In the genomic region with DNA sequence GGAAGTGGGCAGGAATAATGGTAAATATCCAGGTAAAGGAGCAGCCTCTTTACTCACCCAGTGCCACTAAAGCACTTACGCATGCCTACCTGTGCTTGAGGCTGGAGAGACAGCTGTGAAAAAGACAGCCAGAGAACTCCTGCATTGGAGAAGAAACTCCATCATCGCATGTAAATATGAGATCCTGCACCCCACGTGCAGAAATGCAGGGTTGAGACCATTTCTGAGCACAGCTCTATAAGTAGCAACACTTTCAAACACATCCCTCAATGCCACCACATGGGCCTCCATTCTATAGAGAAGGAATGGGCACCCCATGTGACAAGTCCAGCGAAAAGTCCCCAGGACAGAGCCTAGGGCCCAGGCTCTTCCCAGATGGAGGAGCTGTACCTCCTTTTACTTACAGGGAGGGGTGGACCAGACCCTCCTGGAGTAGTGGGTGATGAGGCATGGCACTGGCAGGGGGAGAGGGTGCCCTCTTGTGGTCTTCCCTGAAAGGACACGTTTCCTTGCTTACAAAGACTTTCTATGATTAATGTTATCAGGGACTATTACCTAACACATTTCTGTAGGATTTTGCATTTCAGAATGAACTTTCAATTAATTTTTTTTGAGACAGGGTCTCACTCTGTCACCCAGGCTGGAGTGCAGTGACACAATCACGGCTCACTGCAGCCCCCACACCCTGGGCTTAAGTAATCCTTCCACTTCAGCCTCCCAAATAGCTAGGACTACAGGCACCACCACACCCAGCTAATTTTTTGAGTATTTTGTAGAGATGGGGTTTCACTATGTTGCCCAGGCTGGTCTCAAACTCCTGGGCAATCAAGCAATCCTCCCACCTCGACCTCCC, we compare ENCODE assay signal across 8 cellular contexts. TPM values are rescaled to one million over a fixed set of nuclear protein-coding genes. Genes with fewer than 3 reads are reported as not detected.
DNase-seq lines count a peak whose midpoint lies in the region; ATAC-seq and TF ChIP-seq lines count a peak whose summit lies in the region.

No MANE protein-coding gene starts in this region.

- H3K9me3 ChIP-seq in HCT116 (ENCODE audit: control insufficient read depth in 1 of 2, insufficient read depth in 1 of 2, low read depth in 1 of 2, low read length in 2 of 2) (no peaks in the 10 kb centered on the region), PC-3 (ENCODE audit: low read length) (no peaks in the 10 kb centered on the region), parathyroid adenoma (ENCODE audit: control insufficient read depth, low read length) (no peaks in the 10 kb centered on the region)

- no peak overlapping the region for H3K27ac ChIP-seq in HCT116 (ENCODE audit: low read depth, low read length)
- H3K27ac ChIP-seq in PC-3 (ENCODE audit: low read length), result no peak overlapping the region
- H3K27ac ChIP-seq in parathyroid adenoma, result no peak overlapping the region

- ATAC-seq in HCT116 (peak; percentile 44), PC-3 (peak; percentile 14; the same call in 1 of the 2 replicates), GM18909 (IDR thresholded peaks at IDR 0.05; ENCODE audit: poor library complexity, unreplicated experiment) (no peak), GM18498 (IDR thresholded peaks at IDR 0.05; ENCODE audit: unreplicated experiment) (no peak)

- H3F3A ChIP-seq in PC-3 (ENCODE audit: low read length, unreplicated experiment), result peaks cover 5% of the 10 kb centered on the region

- RAD21 ChIA-PET in HCT116 (lab: Charles Lee; ENCODE audit: low non-redundant PET in 1 of 2, low total read pairs in 2 of 2, uncharacterized antibody in 2 of 2, unreplicated experiment in 2 of 2), result interaction anchor here (0.6 to 1.5 kb wide), 3 partner anchors 52 to 88 kb away, joined by 5 to 8 read pairs (median 6); no protein-coding TSS in a partner anchor

- peaks cover 5% of the 10 kb centered on the region for H3K4me1 Mint-ChIP-seq in activated T-cell treated with anti-CD3 and anti-CD28 coated beads, Interleukin-2, amount 50 U/mL, for 24 hours (ENCODE audit: low read depth)

- CTCF ChIA-PET in HCT116 (lab: Charles Lee) (interaction anchor here (0.8 to 5.3 kb wide), 21 partner anchors 9 to 202 kb away, joined by 3 to 45 read pairs (median 4); a partner anchor contains a TSS), PC-3 (lab: Charles Lee) (interaction anchor here (0.6 to 1.8 kb wide), 5 partner anchors 48 to 128 kb away, joined by 3 to 5 read pairs (median 3); no protein-coding TSS in a partner anchor)

- no peak overlapping the region for H3K27ac Mint-ChIP-seq in activated T-cell treated with anti-CD3 and anti-CD28 coated beads, Interleukin-2, amount 50 U/mL, for 24 hours

- H3K36me3 Mint-ChIP-seq in activated T-cell treated with anti-CD3 and anti-CD28 coated beads, Interleukin-2, amount 50 U/mL, for 24 hours (ENCODE audit: low read depth), result no peaks in the 10 kb centered on the region

- H3K4me3 Mint-ChIP-seq in activated T-cell treated with anti-CD3 and anti-CD28 coated beads, Interleukin-2, amount 50 U/mL, for 24 hours, result no peak overlapping the region

- peaks cover 19 to 58% of the 10 kb centered on the region in 2 experiments for H3K4me1 ChIP-seq in HCT116 (ENCODE audit: control insufficient read depth in 1 of 2, insufficient read depth in 2 of 2, low read length in 2 of 2)
- H3K4me1 ChIP-seq in PC-3 (ENCODE audit: insufficient read depth, low read length), result peaks cover 24% of the 10 kb centered on the region
- H3K4me1 ChIP-seq in parathyroid adenoma, result no peaks in the 10 kb centered on the region

- TF ChIP-seq CTCF in HCT116 (IDR thresholded peaks at IDR 0.05 in 2 of 3, conservative IDR thresholded peaks at IDR 0.05 in 1 of 3; ENCODE audit: borderline replicate concordance in 1 of 3, insufficient read depth in 1 of 3, low read depth in 2 of 3, low read length in 2 of 3) (peak in 2 of 3 experiments; percentile 92 to 93; a peak in 4 of 6 replicates), PC-3 (conservative IDR thresholded peaks at IDR 0.05; ENCODE audit: low read depth, low read length) (peak; percentile 98), fibroblast of pulmonary artery (IDR thresholded peaks at IDR 0.05; ENCODE audit: low read length, missing control alignments) (peak; percentile 91), parathyroid adenoma (IDR thresholded peaks at IDR 0.05) (peak; percentile 90)

- DNase-seq in CD1c-positive myeloid dendritic cell (ENCODE audit: extremely low spot score) (peak; percentile 27), HCT116 (ENCODE audit: low read depth, low spot score) (no peak), PC-3 (peak; percentile 84), fibroblast of pulmonary artery (ENCODE audit: low read depth) (peak; percentile 80)
- DNase-seq in activated T-cell treated with anti-CD3 and anti-CD28 coated beads, Interleukin-2, amount 50 U/mL, for 24 hours, result peak; percentile 65

- H3K36me3 ChIP-seq in HCT116 (ENCODE audit: control insufficient read depth in 1 of 2, insufficient read depth in 2 of 2, low read length in 2 of 2), result no peaks in the 10 kb centered on the region
- no peaks in the 10 kb centered on the region for H3K36me3 ChIP-seq in PC-3 (ENCODE audit: low read depth, low read length)
- H3K36me3 ChIP-seq in parathyroid adenoma (ENCODE audit: control insufficient read depth, insufficient read depth, low read length), result no peaks in the 10 kb centered on the region

- H3K4me3 ChIP-seq in HCT116 (replicated peaks in 1 of 2; ENCODE audit: low read depth in 1 of 2, low read length in 2 of 2), result no peak overlapping the region
- no peak overlapping the region for H3K4me3 ChIP-seq in PC-3 (ENCODE audit: low read length)
- no peak overlapping the region for H3K4me3 ChIP-seq in fibroblast of pulmonary artery (replicated peaks; ENCODE audit: low read depth, low read length)
- H3K4me3 ChIP-seq in parathyroid adenoma (ENCODE audit: low read depth, low read length), result no peak overlapping the region

- H3K9ac ChIP-seq in HCT116 (ENCODE audit: low read length), result no peak overlapping the region
- no peak overlapping the region for H3K9ac ChIP-seq in PC-3 (ENCODE audit: low read length)
- no peak overlapping the region for H3K9ac ChIP-seq in parathyroid adenoma

- POLR2A ChIA-PET in HCT116 (lab: Charles Lee) (interaction anchor here (2.0 kb wide), 1 partner anchor 11 kb away, joined by 10 read pairs; no protein-coding TSS in a partner anchor), PC-3 (lab: Charles Lee; ENCODE audit: unreplicated experiment) (no interaction called here)

- H4K20me1 ChIP-seq in HCT116 (ENCODE audit: insufficient read depth) (no peaks in the 10 kb centered on the region), PC-3 (ENCODE audit: low read length) (no peaks in the 10 kb centered on the region)

- TF ChIP-seq POLR2A in HCT116 (IDR thresholded peaks at IDR 0.05; ENCODE audit: borderline replicate concordance, extremely low read depth, insufficient read depth, insufficient read length), result no peak

- no peak overlapping the region for H3K4me2 ChIP-seq in HCT116 (ENCODE audit: low read length)
- no peak overlapping the region for H3K4me2 ChIP-seq in PC-3 (ENCODE audit: low read length)
- no peak overlapping the region for H3K4me2 ChIP-seq in parathyroid adenoma (ENCODE audit: low read length)

- H3K27me3 ChIP-seq in HCT116 (ENCODE audit: insufficient read depth, low read length) (no peaks in the 10 kb centered on the region), PC-3 (ENCODE audit: low read length) (no peaks in the 10 kb centered on the region), parathyroid adenoma (ENCODE audit: control insufficient read depth, insufficient read depth, low read length) (no peaks in the 10 kb centered on the region)

- H3K79me2 ChIP-seq in HCT116 (ENCODE audit: insufficient read depth, low read length), result no peaks in the 10 kb centered on the region
- H3K79me2 ChIP-seq in PC-3 (ENCODE audit: low read length), result no peaks in the 10 kb centered on the region
- H3K79me2 ChIP-seq in parathyroid adenoma, result no peaks in the 10 kb centered on the region

- H3K27me3 Mint-ChIP-seq in activated T-cell treated with anti-CD3 and anti-CD28 coated beads, Interleukin-2, amount 50 U/mL, for 24 hours, result no peaks in the 10 kb centered on the region

- no peak overlapping the region for H2AFZ ChIP-seq in HCT116 (ENCODE audit: low read depth, low read length, poor library complexity, severe bottlenecking)
- no peak overlapping the region for H2AFZ ChIP-seq in PC-3 (ENCODE audit: low read length)
- no peak overlapping the region for H2AFZ ChIP-seq in parathyroid adenoma

- TF ChIP-seq RAD21 in HCT116 (IDR thresholded peaks at IDR 0.05; ENCODE audit: low read depth), result no peak

- intact Hi-C loops in HCT116 (cut with micrococcal nuclease) (loop anchor here (1.0 to 5.0 kb wide), 2 partner anchors 67 to 117 kb away; no protein-coding TSS in a partner anchor), PC-3 (cut with micrococcal nuclease) (loop anchor here (1.0 to 2.0 kb wide), 3 partner anchors 117 to 184 kb away; no protein-coding TSS in a partner anchor)

- H3K9me2 ChIP-seq in HCT116 (ENCODE audit: insufficient read depth) (no peaks in the 10 kb centered on the region), PC-3 (replicated peaks; ENCODE audit: low read length) (no peaks in the 10 kb centered on the region)

- H3K9me3 Mint-ChIP-seq in activated T-cell treated with anti-CD3 and anti-CD28 coated beads, Interleukin-2, amount 50 U/mL, for 24 hours, result no peaks in the 10 kb centered on the region

- BruUV-seq in HCT116 (replicated peaks; lab: Mats Ljungman, UMichigan) (no TSS peak), PC-3 (replicated peaks; lab: Mats Ljungman, UMichigan) (no TSS peak)

TF ChIP-seq in HCT116, 20 proteins besides CTCF, POLR2A, EP300 and RAD21:
- TF ChIP-seq YY1 (IDR thresholded peaks at IDR 0.05; ENCODE audit: extremely low read depth, insufficient replicate concordance, low read depth, low read length), result peak; percentile 17
- no peak for TF ChIP-seq CBX3 (IDR thresholded peaks at IDR 0.05; ENCODE audit: low read depth)

RNA-seq across cellular contexts. Expression of a gene that starts 55.3 kb away (rescaled TPM):
- total RNA-seq in HCT116 (2021; ENCODE audit: unreplicated experiment) (0.81 TPM), PC-3 (2014; rRNA removed) (not detected in 2 replicates)
- polyA plus RNA-seq in HCT116 (2012), result 0.82 and 0.90 TPM in 2 replicates

Comparison
In these comparisons a context has a peak if more than half of its experiments do, and no peak if none do; other contexts are left out.
1. ATAC-seq: peak in HCT116 (single experiment) and PC-3 (single experiment); none in GM18909 (single experiment) and GM18498 (single experiment).
2. Peak in every context shown above with its lines, with median percentiles within 50 percentile points of each other: CTCF ChIP-seq.